8 cellular contexts compared by ENCODE assay signal in genomic region chr5:82312373-82312856, GRCh38. TPM values are rescaled to one million over a fixed set of nuclear protein-coding genes. Genes with fewer than 3 reads are reported as not detected.
DNase-seq lines count a peak whose midpoint lies in the region; ATAC-seq and TF ChIP-seq lines count a peak whose summit lies in the region.

No MANE protein-coding gene starts in this region.

- 46 to 57% (median 49%) methylated on average over 17 of the region's 17 CpGs for WGBS in spleen, 5 donors

- H3K9me2 ChIP-seq in OCI-LY7 (ENCODE audit: insufficient read depth, low read length) = no peaks in the 10 kb centered on the region

- CTCF ChIA-PET in OCI-LY7 (lab: Charles Lee; ENCODE audit: unreplicated experiment) = no interaction called here

- no peaks in the 10 kb centered on the region for H3K36me3 ChIP-seq in OCI-LY7 (ENCODE audit: insufficient read depth, low read length)
- no peaks in the 10 kb centered on the region for H3K36me3 ChIP-seq in spleen

- no peak overlapping the region for H2AFZ ChIP-seq in OCI-LY7 (ENCODE audit: low read length)

- H3K4me2 ChIP-seq in OCI-LY7 (ENCODE audit: low read length) = no peak overlapping the region

- no TSS peak for BruUV-seq in OCI-LY7 (replicated peaks; lab: Mats Ljungman, UMichigan)

- POLR2A ChIA-PET in OCI-LY7 (lab: Charles Lee) = interaction anchor here (0.6 to 1.3 kb wide), 3 partner anchors 10 to 653 kb away, joined by 3 to 4 read pairs (median 3); no protein-coding TSS in a partner anchor

- ATAC-seq in HG03432 (IDR thresholded peaks at IDR 0.05; ENCODE audit: unreplicated experiment) = no peak
- no peak for ATAC-seq in GM18858 (IDR thresholded peaks at IDR 0.05; ENCODE audit: unreplicated experiment)

- no peak for TF ChIP-seq POLR2A in spleen (IDR thresholded peaks at IDR 0.05)

- in situ Hi-C loops in astrocyte of the cerebellum (cut with HindIII; ENCODE audit: low sequenced_read_pairs) = no loop called here

- H3K4me1 ChIP-seq in OCI-LY7 (ENCODE audit: insufficient read depth, low read length, poor library complexity, severe bottlenecking) = no peaks in the 10 kb centered on the region
- peaks cover 0 to 4% (median 0%) of the 10 kb centered on the region in 6 donors for H3K4me1 ChIP-seq in spleen

- H3K27ac ChIP-seq in OCI-LY7 (ENCODE audit: low read depth, low read length, poor library complexity, severe bottlenecking) = no peak overlapping the region
- no peak overlapping the region for H3K27ac ChIP-seq in spleen

- H4K20me1 ChIP-seq in OCI-LY7 (ENCODE audit: insufficient read depth, low read length) = no peaks in the 10 kb centered on the region

- H3K79me2 ChIP-seq in OCI-LY7 (ENCODE audit: insufficient read depth, low read depth, low read length) = no peaks in the 10 kb centered on the region

- TF ChIP-seq CTCF in OCI-LY7 (conservative IDR thresholded peaks at IDR 0.05; ENCODE audit: low read length) = peak; percentile 90
- TF ChIP-seq CTCF in astrocyte of the cerebellum (IDR thresholded peaks at IDR 0.05; ENCODE audit: low read depth, low read length, missing control alignments) = peak; percentile 97
- peak in 9 of 11 experiments; percentile 18 to 67 (median 52) for TF ChIP-seq CTCF in spleen (IDR thresholded peaks at IDR 0.05 in 8 of 11, conservative IDR thresholded peaks at IDR 0.05 in 3 of 11)

- peak; percentile 87 for DNase-seq in EH (ENCODE audit: low read depth)
- peak; percentile 35 for DNase-seq in HuH-7 (ENCODE audit: low spot score)
- DNase-seq in OCI-LY7 (ENCODE audit: low spot score) = peak; percentile 35
- peak; percentile 76 for DNase-seq in astrocyte of the cerebellum (ENCODE audit: low read depth)
- DNase-seq in hippocampal formation (lab: John Stamatoyannopoulos, UW) = peak; percentile 47 to 68
- no peak for DNase-seq in spleen

- no peaks in the 10 kb centered on the region for H3K27me3 ChIP-seq in spleen (replicated peaks in 1 of 7)

- H3K9me3 ChIP-seq in OCI-LY7 (ENCODE audit: low read length) (no peaks in the 10 kb centered on the region), spleen (peaks cover 0 to 4% (median 0%) of the 10 kb centered on the region in 8 donors)

- intact Hi-C loops in OCI-LY7 (cut with micrococcal nuclease; ENCODE audit: unreplicated experiment) = no loop called here
- intact Hi-C loops in spleen (cut with DNase I; ENCODE audit: low total_unique reads) = no loop called here

- H3K4me3 ChIP-seq in OCI-LY7 (ENCODE audit: low read depth, low read length, poor library complexity, severe bottlenecking) (no peak overlapping the region), astrocyte of the cerebellum (ENCODE audit: low read depth, low read length) (no peak overlapping the region), spleen (no peak overlapping the region)

RNA-seq across cellular contexts. Expression of gene RPS23, which starts 34.3 kb away (rescaled TPM):
- 3,790 and 5,581 TPM in 2 replicates for total RNA-seq in OCI-LY7 (2014; rRNA removed; shearing (Covaris generic))
- 2,928 and 2,952 TPM in 2 replicates for total RNA-seq in OCI-LY7 (2022)
- total RNA-seq in spleen = 1,000 to 10,000 TPM; 1,734 to 2,967 (median 2,355) TPM
- 1,000 to 10,000 TPM; 5,262 to 8,847 (median 8,179) TPM for polyA plus RNA-seq in spleen
